Comparison of ENCODE assay signal across 1 cellular context in the genomic region with DNA sequence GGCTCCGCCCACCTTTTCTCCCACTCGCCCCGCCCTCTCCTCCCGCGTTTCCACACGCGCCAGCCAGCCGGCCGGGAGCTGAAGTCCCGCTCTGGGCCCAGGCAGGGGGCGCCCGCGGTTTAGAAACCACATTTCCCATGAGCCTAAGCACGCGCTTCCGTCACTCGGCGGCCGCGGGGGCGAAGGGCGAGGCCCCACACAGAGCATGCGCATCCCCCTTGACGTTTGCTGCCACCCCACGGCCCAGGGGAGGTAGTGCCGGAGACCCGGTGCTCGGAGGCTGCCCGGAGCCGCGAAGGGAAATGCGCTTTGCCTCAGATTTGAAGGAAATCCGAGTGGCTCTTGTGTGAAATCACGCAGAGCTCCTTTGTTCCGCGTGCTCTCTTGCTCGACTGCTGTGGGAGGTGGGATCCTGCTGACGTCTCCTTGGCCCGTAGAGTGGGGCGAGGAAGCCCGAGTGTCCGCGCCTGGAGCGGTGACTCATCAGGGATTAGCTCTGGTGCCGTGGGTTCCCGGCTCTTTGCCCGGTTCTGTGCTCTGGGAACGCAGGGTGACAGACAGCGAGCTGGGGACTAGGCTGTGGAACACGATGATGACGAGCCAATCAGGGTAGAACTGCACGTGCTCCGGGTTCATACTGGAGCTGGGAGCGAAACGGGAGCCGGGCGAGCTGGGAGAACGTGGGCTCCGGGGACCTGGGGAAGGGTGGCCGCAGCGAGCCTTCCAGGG.
A peak's percentile ranks its signal among the peaks of the same experiment; 100 is the strongest.
TF ChIP-seq lines count a peak whose summit lies in the region.

No MANE protein-coding gene starts in this region.

TF ChIP-seq in K562, 482 proteins besides CTCF, POLR2A, EP300 and RAD21 (continued from another document and continues in another):
- TF ChIP-seq, protein P1, sequence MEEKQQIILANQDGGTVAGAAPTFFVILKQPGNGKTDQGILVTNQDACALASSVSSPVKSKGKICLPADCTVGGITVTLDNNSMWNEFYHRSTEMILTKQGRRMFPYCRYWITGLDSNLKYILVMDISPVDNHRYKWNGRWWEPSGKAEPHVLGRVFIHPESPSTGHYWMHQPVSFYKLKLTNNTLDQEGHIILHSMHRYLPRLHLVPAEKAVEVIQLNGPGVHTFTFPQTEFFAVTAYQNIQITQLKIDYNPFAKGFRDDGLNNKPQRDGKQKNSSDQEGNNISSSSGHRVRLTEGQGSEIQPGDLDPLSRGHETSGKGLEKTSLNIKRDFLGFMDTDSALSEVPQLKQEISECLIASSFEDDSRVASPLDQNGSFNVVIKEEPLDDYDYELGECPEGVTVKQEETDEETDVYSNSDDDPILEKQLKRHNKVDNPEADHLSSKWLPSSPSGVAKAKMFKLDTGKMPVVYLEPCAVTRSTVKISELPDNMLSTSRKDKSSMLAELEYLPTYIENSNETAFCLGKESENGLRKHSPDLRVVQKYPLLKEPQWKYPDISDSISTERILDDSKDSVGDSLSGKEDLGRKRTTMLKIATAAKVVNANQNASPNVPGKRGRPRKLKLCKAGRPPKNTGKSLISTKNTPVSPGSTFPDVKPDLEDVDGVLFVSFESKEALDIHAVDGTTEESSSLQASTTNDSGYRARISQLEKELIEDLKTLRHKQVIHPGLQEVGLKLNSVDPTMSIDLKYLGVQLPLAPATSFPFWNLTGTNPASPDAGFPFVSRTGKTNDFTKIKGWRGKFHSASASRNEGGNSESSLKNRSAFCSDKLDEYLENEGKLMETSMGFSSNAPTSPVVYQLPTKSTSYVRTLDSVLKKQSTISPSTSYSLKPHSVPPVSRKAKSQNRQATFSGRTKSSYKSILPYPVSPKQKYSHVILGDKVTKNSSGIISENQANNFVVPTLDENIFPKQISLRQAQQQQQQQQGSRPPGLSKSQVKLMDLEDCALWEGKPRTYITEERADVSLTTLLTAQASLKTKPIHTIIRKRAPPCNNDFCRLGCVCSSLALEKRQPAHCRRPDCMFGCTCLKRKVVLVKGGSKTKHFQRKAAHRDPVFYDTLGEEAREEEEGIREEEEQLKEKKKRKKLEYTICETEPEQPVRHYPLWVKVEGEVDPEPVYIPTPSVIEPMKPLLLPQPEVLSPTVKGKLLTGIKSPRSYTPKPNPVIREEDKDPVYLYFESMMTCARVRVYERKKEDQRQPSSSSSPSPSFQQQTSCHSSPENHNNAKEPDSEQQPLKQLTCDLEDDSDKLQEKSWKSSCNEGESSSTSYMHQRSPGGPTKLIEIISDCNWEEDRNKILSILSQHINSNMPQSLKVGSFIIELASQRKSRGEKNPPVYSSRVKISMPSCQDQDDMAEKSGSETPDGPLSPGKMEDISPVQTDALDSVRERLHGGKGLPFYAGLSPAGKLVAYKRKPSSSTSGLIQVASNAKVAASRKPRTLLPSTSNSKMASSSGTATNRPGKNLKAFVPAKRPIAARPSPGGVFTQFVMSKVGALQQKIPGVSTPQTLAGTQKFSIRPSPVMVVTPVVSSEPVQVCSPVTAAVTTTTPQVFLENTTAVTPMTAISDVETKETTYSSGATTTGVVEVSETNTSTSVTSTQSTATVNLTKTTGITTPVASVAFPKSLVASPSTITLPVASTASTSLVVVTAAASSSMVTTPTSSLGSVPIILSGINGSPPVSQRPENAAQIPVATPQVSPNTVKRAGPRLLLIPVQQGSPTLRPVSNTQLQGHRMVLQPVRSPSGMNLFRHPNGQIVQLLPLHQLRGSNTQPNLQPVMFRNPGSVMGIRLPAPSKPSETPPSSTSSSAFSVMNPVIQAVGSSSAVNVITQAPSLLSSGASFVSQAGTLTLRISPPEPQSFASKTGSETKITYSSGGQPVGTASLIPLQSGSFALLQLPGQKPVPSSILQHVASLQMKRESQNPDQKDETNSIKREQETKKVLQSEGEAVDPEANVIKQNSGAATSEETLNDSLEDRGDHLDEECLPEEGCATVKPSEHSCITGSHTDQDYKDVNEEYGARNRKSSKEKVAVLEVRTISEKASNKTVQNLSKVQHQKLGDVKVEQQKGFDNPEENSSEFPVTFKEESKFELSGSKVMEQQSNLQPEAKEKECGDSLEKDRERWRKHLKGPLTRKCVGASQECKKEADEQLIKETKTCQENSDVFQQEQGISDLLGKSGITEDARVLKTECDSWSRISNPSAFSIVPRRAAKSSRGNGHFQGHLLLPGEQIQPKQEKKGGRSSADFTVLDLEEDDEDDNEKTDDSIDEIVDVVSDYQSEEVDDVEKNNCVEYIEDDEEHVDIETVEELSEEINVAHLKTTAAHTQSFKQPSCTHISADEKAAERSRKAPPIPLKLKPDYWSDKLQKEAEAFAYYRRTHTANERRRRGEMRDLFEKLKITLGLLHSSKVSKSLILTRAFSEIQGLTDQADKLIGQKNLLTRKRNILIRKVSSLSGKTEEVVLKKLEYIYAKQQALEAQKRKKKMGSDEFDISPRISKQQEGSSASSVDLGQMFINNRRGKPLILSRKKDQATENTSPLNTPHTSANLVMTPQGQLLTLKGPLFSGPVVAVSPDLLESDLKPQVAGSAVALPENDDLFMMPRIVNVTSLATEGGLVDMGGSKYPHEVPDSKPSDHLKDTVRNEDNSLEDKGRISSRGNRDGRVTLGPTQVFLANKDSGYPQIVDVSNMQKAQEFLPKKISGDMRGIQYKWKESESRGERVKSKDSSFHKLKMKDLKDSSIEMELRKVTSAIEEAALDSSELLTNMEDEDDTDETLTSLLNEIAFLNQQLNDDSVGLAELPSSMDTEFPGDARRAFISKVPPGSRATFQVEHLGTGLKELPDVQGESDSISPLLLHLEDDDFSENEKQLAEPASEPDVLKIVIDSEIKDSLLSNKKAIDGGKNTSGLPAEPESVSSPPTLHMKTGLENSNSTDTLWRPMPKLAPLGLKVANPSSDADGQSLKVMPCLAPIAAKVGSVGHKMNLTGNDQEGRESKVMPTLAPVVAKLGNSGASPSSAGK (IDR thresholded peaks at IDR 0.05) = peak; percentile 88
- TF ChIP-seq SRSF3 (IDR thresholded peaks at IDR 0.05; ENCODE audit: insufficient read depth, low read length) (no peak), SAFB (IDR thresholded peaks at IDR 0.05; ENCODE audit: borderline replicate concordance, low read depth, low read length) (peak; percentile 70), YY1 (IDR thresholded peaks at IDR 0.05; ENCODE audit: borderline replicate concordance in 1 of 3, control insufficient read depth in 1 of 3, extremely low read depth in 1 of 3, insufficient read depth in 3 of 3, insufficient read length in 1 of 3, insufficient replicate concordance in 2 of 3, low read depth in 1 of 3, low read length in 2 of 3) (peak in 1 of 3 experiments; percentile 59), ZNF764 (CRISPR knock-in tag; IDR thresholded peaks at IDR 0.05; ENCODE audit: low read depth) (no peak), ZNF121 (CRISPR knock-in tag; conservative IDR thresholded peaks at IDR 0.05) (0 out of 2 replicates have a peak, but pooled peaks have one; percentile 21), SMC3 (conservative IDR thresholded peaks at IDR 0.05; ENCODE audit: insufficient read depth, low read depth, low read length) (peak; percentile 50), POLR2G (IDR thresholded peaks at IDR 0.05; ENCODE audit: low read depth, low read length) (peak; percentile 95), BRD4 (IDR thresholded peaks at IDR 0.05) (no peak), SAP30 (IDR thresholded peaks at IDR 0.05; ENCODE audit: borderline replicate concordance, insufficient read depth, low read depth, low read length, poor library complexity, severe bottlenecking) (peak; percentile 93), MCM2 (IDR thresholded peaks at IDR 0.05; ENCODE audit: low read depth) (no peak), TRIM24 (IDR thresholded peaks at IDR 0.05) (peak in 1 of 2 experiments; percentile 43; a peak in 1 of 4 replicates), CTBP1 (IDR thresholded peaks at IDR 0.05; ENCODE audit: borderline replicate concordance) (peak; percentile 61; the same call in 1 of the 2 replicates), BHLHE40 (IDR thresholded peaks at IDR 0.05; ENCODE audit: low read length) (peak; percentile 93), BCL6 (CRISPR knock-in tag; IDR thresholded peaks at IDR 0.05) (no peak)
- TF ChIP-seq, protein P2, sequence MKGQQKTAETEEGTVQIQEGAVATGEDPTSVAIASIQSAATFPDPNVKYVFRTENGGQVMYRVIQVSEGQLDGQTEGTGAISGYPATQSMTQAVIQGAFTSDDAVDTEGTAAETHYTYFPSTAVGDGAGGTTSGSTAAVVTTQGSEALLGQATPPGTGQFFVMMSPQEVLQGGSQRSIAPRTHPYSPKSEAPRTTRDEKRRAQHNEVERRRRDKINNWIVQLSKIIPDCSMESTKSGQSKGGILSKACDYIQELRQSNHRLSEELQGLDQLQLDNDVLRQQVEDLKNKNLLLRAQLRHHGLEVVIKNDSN (CRISPR knock-in tag; IDR thresholded peaks at IDR 0.05) = peak; percentile 61; the same call in 1 of the 2 replicates
- TF ChIP-seq, protein P3, sequence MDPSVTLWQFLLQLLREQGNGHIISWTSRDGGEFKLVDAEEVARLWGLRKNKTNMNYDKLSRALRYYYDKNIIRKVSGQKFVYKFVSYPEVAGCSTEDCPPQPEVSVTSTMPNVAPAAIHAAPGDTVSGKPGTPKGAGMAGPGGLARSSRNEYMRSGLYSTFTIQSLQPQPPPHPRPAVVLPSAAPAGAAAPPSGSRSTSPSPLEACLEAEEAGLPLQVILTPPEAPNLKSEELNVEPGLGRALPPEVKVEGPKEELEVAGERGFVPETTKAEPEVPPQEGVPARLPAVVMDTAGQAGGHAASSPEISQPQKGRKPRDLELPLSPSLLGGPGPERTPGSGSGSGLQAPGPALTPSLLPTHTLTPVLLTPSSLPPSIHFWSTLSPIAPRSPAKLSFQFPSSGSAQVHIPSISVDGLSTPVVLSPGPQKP (CRISPR knock-in tag; IDR thresholded peaks at IDR 0.05) = no peak
- TF ChIP-seq, protein P4, sequence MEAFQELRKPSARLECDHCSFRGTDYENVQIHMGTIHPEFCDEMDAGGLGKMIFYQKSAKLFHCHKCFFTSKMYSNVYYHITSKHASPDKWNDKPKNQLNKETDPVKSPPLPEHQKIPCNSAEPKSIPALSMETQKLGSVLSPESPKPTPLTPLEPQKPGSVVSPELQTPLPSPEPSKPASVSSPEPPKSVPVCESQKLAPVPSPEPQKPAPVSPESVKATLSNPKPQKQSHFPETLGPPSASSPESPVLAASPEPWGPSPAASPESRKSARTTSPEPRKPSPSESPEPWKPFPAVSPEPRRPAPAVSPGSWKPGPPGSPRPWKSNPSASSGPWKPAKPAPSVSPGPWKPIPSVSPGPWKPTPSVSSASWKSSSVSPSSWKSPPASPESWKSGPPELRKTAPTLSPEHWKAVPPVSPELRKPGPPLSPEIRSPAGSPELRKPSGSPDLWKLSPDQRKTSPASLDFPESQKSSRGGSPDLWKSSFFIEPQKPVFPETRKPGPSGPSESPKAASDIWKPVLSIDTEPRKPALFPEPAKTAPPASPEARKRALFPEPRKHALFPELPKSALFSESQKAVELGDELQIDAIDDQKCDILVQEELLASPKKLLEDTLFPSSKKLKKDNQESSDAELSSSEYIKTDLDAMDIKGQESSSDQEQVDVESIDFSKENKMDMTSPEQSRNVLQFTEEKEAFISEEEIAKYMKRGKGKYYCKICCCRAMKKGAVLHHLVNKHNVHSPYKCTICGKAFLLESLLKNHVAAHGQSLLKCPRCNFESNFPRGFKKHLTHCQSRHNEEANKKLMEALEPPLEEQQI (IDR thresholded peaks at IDR 0.05) = no peak
- TF ChIP-seq, protein P5, sequence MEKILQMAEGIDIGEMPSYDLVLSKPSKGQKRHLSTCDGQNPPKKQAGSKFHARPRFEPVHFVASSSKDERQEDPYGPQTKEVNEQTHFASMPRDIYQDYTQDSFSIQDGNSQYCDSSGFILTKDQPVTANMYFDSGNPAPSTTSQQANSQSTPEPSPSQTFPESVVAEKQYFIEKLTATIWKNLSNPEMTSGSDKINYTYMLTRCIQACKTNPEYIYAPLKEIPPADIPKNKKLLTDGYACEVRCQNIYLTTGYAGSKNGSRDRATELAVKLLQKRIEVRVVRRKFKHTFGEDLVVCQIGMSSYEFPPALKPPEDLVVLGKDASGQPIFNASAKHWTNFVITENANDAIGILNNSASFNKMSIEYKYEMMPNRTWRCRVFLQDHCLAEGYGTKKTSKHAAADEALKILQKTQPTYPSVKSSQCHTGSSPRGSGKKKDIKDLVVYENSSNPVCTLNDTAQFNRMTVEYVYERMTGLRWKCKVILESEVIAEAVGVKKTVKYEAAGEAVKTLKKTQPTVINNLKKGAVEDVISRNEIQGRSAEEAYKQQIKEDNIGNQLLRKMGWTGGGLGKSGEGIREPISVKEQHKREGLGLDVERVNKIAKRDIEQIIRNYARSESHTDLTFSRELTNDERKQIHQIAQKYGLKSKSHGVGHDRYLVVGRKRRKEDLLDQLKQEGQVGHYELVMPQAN (IDR thresholded peaks at IDR 0.05; ENCODE audit: borderline replicate concordance) = no peak; the same call in 1 of the 2 replicates
- TF ChIP-seq, protein P6, sequence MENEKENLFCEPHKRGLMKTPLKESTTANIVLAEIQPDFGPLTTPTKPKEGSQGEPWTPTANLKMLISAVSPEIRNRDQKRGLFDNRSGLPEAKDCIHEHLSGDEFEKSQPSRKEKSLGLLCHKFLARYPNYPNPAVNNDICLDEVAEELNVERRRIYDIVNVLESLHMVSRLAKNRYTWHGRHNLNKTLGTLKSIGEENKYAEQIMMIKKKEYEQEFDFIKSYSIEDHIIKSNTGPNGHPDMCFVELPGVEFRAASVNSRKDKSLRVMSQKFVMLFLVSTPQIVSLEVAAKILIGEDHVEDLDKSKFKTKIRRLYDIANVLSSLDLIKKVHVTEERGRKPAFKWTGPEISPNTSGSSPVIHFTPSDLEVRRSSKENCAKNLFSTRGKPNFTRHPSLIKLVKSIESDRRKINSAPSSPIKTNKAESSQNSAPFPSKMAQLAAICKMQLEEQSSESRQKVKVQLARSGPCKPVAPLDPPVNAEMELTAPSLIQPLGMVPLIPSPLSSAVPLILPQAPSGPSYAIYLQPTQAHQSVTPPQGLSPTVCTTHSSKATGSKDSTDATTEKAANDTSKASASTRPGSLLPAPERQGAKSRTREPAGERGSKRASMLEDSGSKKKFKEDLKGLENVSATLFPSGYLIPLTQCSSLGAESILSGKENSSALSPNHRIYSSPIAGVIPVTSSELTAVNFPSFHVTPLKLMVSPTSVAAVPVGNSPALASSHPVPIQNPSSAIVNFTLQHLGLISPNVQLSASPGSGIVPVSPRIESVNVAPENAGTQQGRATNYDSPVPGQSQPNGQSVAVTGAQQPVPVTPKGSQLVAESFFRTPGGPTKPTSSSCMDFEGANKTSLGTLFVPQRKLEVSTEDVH (IDR thresholded peaks at IDR 0.05; ENCODE audit: low read depth, partially characterized antibody) = peak; percentile 86
- TF ChIP-seq, protein P7, sequence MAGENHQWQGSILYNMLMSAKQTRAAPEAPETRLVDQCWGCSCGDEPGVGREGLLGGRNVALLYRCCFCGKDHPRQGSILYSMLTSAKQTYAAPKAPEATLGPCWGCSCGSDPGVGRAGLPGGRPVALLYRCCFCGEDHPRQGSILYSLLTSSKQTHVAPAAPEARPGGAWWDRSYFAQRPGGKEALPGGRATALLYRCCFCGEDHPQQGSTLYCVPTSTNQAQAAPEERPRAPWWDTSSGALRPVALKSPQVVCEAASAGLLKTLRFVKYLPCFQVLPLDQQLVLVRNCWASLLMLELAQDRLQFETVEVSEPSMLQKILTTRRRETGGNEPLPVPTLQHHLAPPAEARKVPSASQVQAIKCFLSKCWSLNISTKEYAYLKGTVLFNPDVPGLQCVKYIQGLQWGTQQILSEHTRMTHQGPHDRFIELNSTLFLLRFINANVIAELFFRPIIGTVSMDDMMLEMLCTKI (IDR thresholded peaks at IDR 0.05; ENCODE audit: partially characterized antibody) = no peak
- TF ChIP-seq, protein P8, sequence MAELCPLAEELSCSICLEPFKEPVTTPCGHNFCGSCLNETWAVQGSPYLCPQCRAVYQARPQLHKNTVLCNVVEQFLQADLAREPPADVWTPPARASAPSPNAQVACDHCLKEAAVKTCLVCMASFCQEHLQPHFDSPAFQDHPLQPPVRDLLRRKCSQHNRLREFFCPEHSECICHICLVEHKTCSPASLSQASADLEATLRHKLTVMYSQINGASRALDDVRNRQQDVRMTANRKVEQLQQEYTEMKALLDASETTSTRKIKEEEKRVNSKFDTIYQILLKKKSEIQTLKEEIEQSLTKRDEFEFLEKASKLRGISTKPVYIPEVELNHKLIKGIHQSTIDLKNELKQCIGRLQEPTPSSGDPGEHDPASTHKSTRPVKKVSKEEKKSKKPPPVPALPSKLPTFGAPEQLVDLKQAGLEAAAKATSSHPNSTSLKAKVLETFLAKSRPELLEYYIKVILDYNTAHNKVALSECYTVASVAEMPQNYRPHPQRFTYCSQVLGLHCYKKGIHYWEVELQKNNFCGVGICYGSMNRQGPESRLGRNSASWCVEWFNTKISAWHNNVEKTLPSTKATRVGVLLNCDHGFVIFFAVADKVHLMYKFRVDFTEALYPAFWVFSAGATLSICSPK (IDR thresholded peaks at IDR 0.05; ENCODE audit: borderline replicate concordance) = no peak
